ENCODE assay signal across 21 cellular contexts in genomic region chr1:222331765-222332164, GRCh38.
DNase-seq lines count a peak whose midpoint lies in the region; ATAC-seq, FAIRE-seq and TF ChIP-seq lines count a peak whose summit lies in the region.
"Had no signal": no experiment of that assay in that cellular context is flagged by ENCODE, and none has a peak within 500 bp of the region (broad histone marks: within the 10 kb centered on the region; RNA-seq: fewer than 3 reads in every experiment).

No MANE protein-coding gene starts in this region.

- H3K4me1 Mint-ChIP-seq in MCF 10A (ENCODE audit: insufficient read depth, unreplicated experiment): peaks cover 7% of the 10 kb centered on the region

- no peaks in the 10 kb centered on the region for H3K36me3 Mint-ChIP-seq in MCF 10A (ENCODE audit: insufficient read depth, unreplicated experiment)

- H2AFZ ChIP-seq in mammary epithelial cell (ENCODE audit: low read depth, low read length): no peak overlapping the region

- H3K4me3 Mint-ChIP-seq in MCF 10A (ENCODE audit: unreplicated experiment): no peak overlapping the region
- H3K4me3 Mint-ChIP-seq: CD4-positive, alpha-beta memory T cell had no signal

- H3K27ac Mint-ChIP-seq in MCF 10A (ENCODE audit: low read depth, unreplicated experiment): no peak overlapping the region
- H3K27ac Mint-ChIP-seq: CD4-positive, alpha-beta memory T cell had no signal

- H3K79me2 ChIP-seq in mammary epithelial cell (ENCODE audit: insufficient read depth, low read length): no peaks in the 10 kb centered on the region

- intact Hi-C loops in mammary epithelial cell (cut with micrococcal nuclease): no loop called here
- intact Hi-C loops in MCF 10A (cut with micrococcal nuclease): no loop called here
- intact Hi-C loops in left colon (cut with DNase I, micrococcal nuclease): no loop called here
- intact Hi-C loops in vagina (cut with DNase I): loop anchor here (5.0 kb wide), 1 partner anchor 789 kb away; no protein-coding TSS in a partner anchor

- peak; percentile 29 for DNase-seq in mammary epithelial cell
- DNase-seq in MCF 10A (ENCODE audit: unreplicated experiment): no peak
- peak; percentile 5 for DNase-seq in bronchial epithelial cell (ENCODE audit: low read depth)
- peak; percentile 42 for DNase-seq in kidney tubule cell (ENCODE audit: low spot score)
- no peak for DNase-seq in left colon
- DNase-seq in vagina (ENCODE audit: extremely low spot score in 2 of 2): no peak
- DNase-seq in NCI-H345 (lab: John Stamatoyannopoulos, UW): no peak
- no peak for DNase-seq in amniotic stem cell (lab: John Stamatoyannopoulos, UW)
- DNase-seq: Calu3; CD4-positive, alpha-beta memory T cell; DMS79; GF-D8; KG1; NCI-H1105; NCI-H1694; NCI-H69; SHP77 had no signal

- TF ChIP-seq CTCF in mammary epithelial cell (conservative IDR thresholded peaks at IDR 0.05 in 1 of 2, IDR thresholded peaks at IDR 0.05 in 1 of 2; ENCODE audit: extremely low read depth in 1 of 2, insufficient read depth in 1 of 2, low read depth in 1 of 2, low read length in 2 of 2): no peak
- TF ChIP-seq CTCF in MCF 10A (IDR thresholded peaks at IDR 0.05; ENCODE audit: unreplicated experiment): no peak
- TF ChIP-seq CTCF in bronchial epithelial cell (IDR thresholded peaks at IDR 0.05; ENCODE audit: insufficient read depth, low read length, severe bottlenecking): no peak
- no peak for TF ChIP-seq CTCF in vagina (IDR thresholded peaks at IDR 0.05)

- no peak for FAIRE-seq in bronchial epithelial cell (lab: Jason Lieb, UNC)
- FAIRE-seq: GM12891, H1 had no signal

- H3K27me3 ChIP-seq in mammary epithelial cell (ENCODE audit: insufficient read depth, low read length): no peaks in the 10 kb centered on the region
- H3K27me3 ChIP-seq in bronchial epithelial cell (ENCODE audit: control insufficient read depth, insufficient read depth, low read length): no peaks in the 10 kb centered on the region
- H3K27me3 ChIP-seq in vagina: no peaks in the 10 kb centered on the region

- ATAC-seq in left colon: no peak
- ATAC-seq: SK-N-SH treated with all-trans-retinoic acid at 6 μM for 48 hours had no signal

- H4K20me1 ChIP-seq in mammary epithelial cell (ENCODE audit: insufficient read depth, low read length): no peaks in the 10 kb centered on the region

- H3K36me3 ChIP-seq in mammary epithelial cell (ENCODE audit: insufficient read depth, low read length): no peaks in the 10 kb centered on the region
- no peaks in the 10 kb centered on the region for H3K36me3 ChIP-seq in bronchial epithelial cell (ENCODE audit: control insufficient read depth, insufficient read depth, low read length)
- H3K36me3 ChIP-seq in vagina: no peaks in the 10 kb centered on the region

- TF ChIP-seq POLR2A in vagina (IDR thresholded peaks at IDR 0.05): no peak

- H3K27ac ChIP-seq in mammary epithelial cell (ENCODE audit: insufficient read depth, low read depth, low read length): no peak overlapping the region
- H3K27ac ChIP-seq in vagina: no peak overlapping the region
- H3K27ac ChIP-seq: 22Rv1 had no signal

- H3K4me1 ChIP-seq in mammary epithelial cell (ENCODE audit: insufficient read depth, low read length) (peaks cover 7% of the 10 kb centered on the region), vagina (no peaks in the 10 kb centered on the region)

- no TSS peak for BruUV-seq in mammary epithelial cell (replicated peaks; lab: Mats Ljungman, UMichigan)
- no TSS peak for BruUV-seq in MCF 10A (replicated peaks; lab: Mats Ljungman, UMichigan)

- H3K4me3 ChIP-seq in mammary epithelial cell (replicated peaks in 1 of 3; ENCODE audit: insufficient read depth in 1 of 3, low read depth in 2 of 3, low read length in 3 of 3): no peak overlapping the region
- no peak overlapping the region for H3K4me3 ChIP-seq in bronchial epithelial cell (ENCODE audit: low read depth, low read length)
- no peak overlapping the region for H3K4me3 ChIP-seq in vagina

- no peak overlapping the region for H3K4me2 ChIP-seq in mammary epithelial cell (ENCODE audit: insufficient read depth, low read depth, low read length)

- CTCF ChIA-PET in mammary epithelial cell (lab: Charles Lee; ENCODE audit: low non-redundant PET) (no interaction called here), MCF 10A (lab: Yijun Ruan, JAX) (interaction anchor here (0.7 to 2.7 kb wide), 4 partner anchors 8 to 418 kb away, joined by 3 to 11 read pairs (median 6); no protein-coding TSS in a partner anchor)

- POLR2A ChIA-PET in MCF 10A (lab: Yijun Ruan, JAX): interaction anchor here (0.6 to 2.0 kb wide), 5 partner anchors 8 to 623 kb away, joined by 3 to 9 read pairs (median 3); no protein-coding TSS in a partner anchor

- in situ Hi-C loops in mammary epithelial cell (cut with MboI; ENCODE audit: low sequenced_read_pairs in 2 of 2): no loop called here

- dilution Hi-C loops in mammary epithelial cell (cut with HindIII; ENCODE audit: low sequenced_read_pairs): no loop called here

- H3K27me3 Mint-ChIP-seq in MCF 10A (ENCODE audit: insufficient read depth, unreplicated experiment): no peaks in the 10 kb centered on the region
- H3K27me3 Mint-ChIP-seq: CD4-positive, alpha-beta memory T cell had no signal

- H3K9me3 ChIP-seq in mammary epithelial cell (replicated peaks; ENCODE audit: insufficient read depth, low read length): no peaks in the 10 kb centered on the region
- no peaks in the 10 kb centered on the region for H3K9me3 ChIP-seq in vagina

- no peaks in the 10 kb centered on the region for H3K9me3 Mint-ChIP-seq in MCF 10A (ENCODE audit: unreplicated experiment)

- H3K9ac ChIP-seq in mammary epithelial cell (ENCODE audit: insufficient read depth, low read length): no peak overlapping the region

Comparison
In these comparisons a context has a peak if more than half of its experiments do, and no peak if none do; other contexts are left out.
1. DNase-seq: peak in mammary epithelial cell (single experiment), bronchial epithelial cell (single experiment) and kidney tubule cell (single experiment); none in MCF 10A (single experiment), left colon (0 of 2), vagina (0 of 2), NCI-H345 (single experiment) and amniotic stem cell (single experiment).